Comparison of ENCODE assay signal across 11 cellular contexts in the genomic region with DNA sequence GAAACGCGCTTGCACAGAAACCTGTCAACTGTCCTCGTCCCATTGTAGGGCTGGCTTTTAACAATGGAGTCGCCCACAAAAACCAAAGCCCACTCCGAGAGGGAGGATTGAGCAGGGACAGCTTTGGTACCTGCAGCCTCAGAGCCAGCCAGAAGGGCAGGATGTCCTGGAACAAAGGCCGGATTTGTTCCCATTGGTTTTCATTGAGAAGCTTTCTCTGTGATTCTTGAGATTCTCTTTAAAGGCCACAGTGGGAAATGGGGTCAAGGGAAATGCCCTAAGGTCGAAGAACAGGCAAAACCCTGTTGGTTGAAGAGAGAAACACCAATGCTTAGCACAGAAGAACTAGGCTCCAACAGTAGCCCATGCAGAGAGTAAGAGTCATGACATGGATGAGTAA.
DNase-seq lines count a peak whose midpoint lies in the region; ATAC-seq and TF ChIP-seq lines count a peak whose summit lies in the region.
"Had no signal": no experiment of that assay in that cellular context is flagged by ENCODE, and none has a peak within 500 bp of the region (broad histone marks: within the 10 kb centered on the region; RNA-seq: fewer than 3 reads in every experiment).

No MANE protein-coding gene starts in this region.

- H3K4me1 ChIP-seq in heart right ventricle, result peaks cover 0 to 44% (median 16%) of the 10 kb centered on the region in 9 donors

- ATAC-seq in heart right ventricle, result no peak
- ATAC-seq: HCT116 had no signal

- DNase-seq in activated effector memory CD4-positive, alpha-beta T cell treated with anti-CD3 and anti-CD28 coated beads, Interleukin-2, amount 50 U/mL, for 16 hours, result peak; percentile 24
- DNase-seq in activated effector memory CD4-positive, alpha-beta T cell treated with Interleukin-2 at 50 U/mL for 16 hours, result no peak
- DNase-seq in neural crest cell (ENCODE audit: low read depth, low spot score) (peak; percentile 13), NCI-H1105 treated with DMSO at 0.1 percent for 48 hours (lab: John Stamatoyannopoulos, UW) (no peak), heart right ventricle (no peak)
- no peak for DNase-seq in activated CD4-positive, alpha-beta memory T cell treated with anti-CD3 and anti-CD28 coated beads for 36 hours
- DNase-seq: CD4-positive, CD25-positive, alpha-beta regulatory T cell; DMS53 had no signal

- no peak overlapping the region for H3K4me3 ChIP-seq in heart right ventricle

- H3K36me3 ChIP-seq in heart right ventricle, result no peaks in the 10 kb centered on the region

- H3K27me3 ChIP-seq in heart right ventricle, result peaks cover 0 to 11% (median 0%) of the 10 kb centered on the region in 7 donors

- intact Hi-C loops in activated CD4-positive, alpha-beta memory T cell treated with anti-CD3 and anti-CD28 coated beads for 36 hours (cut with micrococcal nuclease), result no loop called here
- intact Hi-C loops in heart right ventricle (cut with DNase I), result no loop called here

- H3K27me3 Mint-ChIP-seq in neural crest cell (ENCODE audit: low read depth), result peaks cover 3% of the 10 kb centered on the region
- no peaks in the 10 kb centered on the region for H3K27me3 Mint-ChIP-seq in activated CD4-positive, alpha-beta memory T cell treated with anti-CD3 and anti-CD28 coated beads for 36 hours
- H3K27me3 Mint-ChIP-seq: CD4-positive, CD25-positive, alpha-beta regulatory T cell had no signal

- peaks cover 69% of the 10 kb centered on the region for H3K4me1 Mint-ChIP-seq in neural crest cell
- peaks cover 13% of the 10 kb centered on the region for H3K4me1 Mint-ChIP-seq in activated CD4-positive, alpha-beta memory T cell treated with anti-CD3 and anti-CD28 coated beads for 36 hours (ENCODE audit: low read depth)

- no peak overlapping the region for H3K27ac Mint-ChIP-seq in neural crest cell (ENCODE audit: unreplicated experiment)
- H3K27ac Mint-ChIP-seq in activated CD4-positive, alpha-beta memory T cell treated with anti-CD3 and anti-CD28 coated beads for 36 hours, result no peak overlapping the region

- POLR2A ChIA-PET in activated CD4-positive, alpha-beta memory T cell treated with anti-CD3 and anti-CD28 coated beads for 36 hours (lab: Charles Lee), result no interaction called here

- CTCF ChIA-PET in activated CD4-positive, alpha-beta memory T cell treated with anti-CD3 and anti-CD28 coated beads for 36 hours (lab: Charles Lee), result no interaction called here

- H3K27ac ChIP-seq in angular gyrus (ENCODE audit: low read depth, low read length) (peak overlapping the region; percentile 43), heart right ventricle (peak overlapping the region in 4 of 10 donors; percentile 7 to 86 (median 44))
- H3K27ac ChIP-seq: 22Rv1 had no signal

- no peaks in the 10 kb centered on the region for H3K36me3 Mint-ChIP-seq in neural crest cell (ENCODE audit: low read depth)
- no peaks in the 10 kb centered on the region for H3K36me3 Mint-ChIP-seq in activated CD4-positive, alpha-beta memory T cell treated with anti-CD3 and anti-CD28 coated beads for 36 hours
- H3K36me3 Mint-ChIP-seq: CD4-positive, CD25-positive, alpha-beta regulatory T cell had no signal

- H3K4me3 Mint-ChIP-seq in neural crest cell, result peak overlapping the region; percentile 17
- no peak overlapping the region for H3K4me3 Mint-ChIP-seq in activated CD4-positive, alpha-beta memory T cell treated with anti-CD3 and anti-CD28 coated beads for 36 hours
- H3K4me3 Mint-ChIP-seq: CD4-positive, CD25-positive, alpha-beta regulatory T cell had no signal

- TF ChIP-seq CTCF in neural crest cell (conservative IDR thresholded peaks at IDR 0.05) (no peak), heart right ventricle (IDR thresholded peaks at IDR 0.05) (no peak)

- H3K9me3 ChIP-seq in heart right ventricle, result no peaks in the 10 kb centered on the region

- WGBS in heart right ventricle, 2 donors, result 65 to 71% methylated on average over 7 of the region's 7 CpGs

- no peaks in the 10 kb centered on the region for H3K9me3 Mint-ChIP-seq in neural crest cell
- H3K9me3 Mint-ChIP-seq in activated CD4-positive, alpha-beta memory T cell treated with anti-CD3 and anti-CD28 coated beads for 36 hours, result no peaks in the 10 kb centered on the region

Comparison
In these comparisons a context has a peak if more than half of its experiments do, and no peak if none do; other contexts are left out.
1. DNase-seq: peak in activated effector memory CD4-positive, alpha-beta T cell treated with anti-CD3 and anti-CD28 coated beads, Interleukin-2, amount 50 U/mL, for 16 hours (single experiment) and neural crest cell (single experiment); none in activated effector memory CD4-positive, alpha-beta T cell treated with Interleukin-2 at 50 U/mL for 16 hours (single experiment), NCI-H1105 treated with DMSO at 0.1 percent for 48 hours (single experiment), activated CD4-positive, alpha-beta memory T cell treated with anti-CD3 and anti-CD28 coated beads for 36 hours (single experiment) and heart right ventricle (0 of 2).